8 cellular contexts compared by ENCODE assay signal in genomic region chr2:87193336-87193735, GRCh38.
DNase-seq lines count a peak whose midpoint lies in the region; ATAC-seq and TF ChIP-seq lines count a peak whose summit lies in the region.
"Not testable (repeated sequence)": the region's sequence is repeated elsewhere in the genome, so short reads cannot be mapped to it uniquely, and the experiment has no call there.

No MANE protein-coding gene starts in this region.

- not testable (repeated sequence) for H3K9me1 ChIP-seq in IMR-90 (ENCODE audit: insufficient read depth, low read length)

- H4K91ac ChIP-seq in IMR-90 (ENCODE audit: insufficient read depth, low read depth, low read length): not testable (repeated sequence)

- intact Hi-C loops in IMR-90 (cut with micrococcal nuclease); lower lobe of right lung (cut with DNase I); upper lobe of right lung (cut with DNase I): not testable (repeated sequence)

- H4K5ac ChIP-seq in IMR-90 (ENCODE audit: low read depth, low read length): not testable (repeated sequence)

- H4K8ac ChIP-seq in IMR-90 (ENCODE audit: low read depth in 2 of 2, low read length in 2 of 2): not testable (repeated sequence)

- H3K9me3 ChIP-seq in IMR-90 (ENCODE audit: control insufficient read depth, insufficient read depth, low read length); lower lobe of right lung; upper lobe of right lung: not testable (repeated sequence)

- ATAC-seq in GM18498 (IDR thresholded peaks at IDR 0.05; ENCODE audit: unreplicated experiment): peak; percentile 89
- peak; percentile 69 for ATAC-seq in GM21515 (IDR thresholded peaks at IDR 0.05; ENCODE audit: unreplicated experiment)
- ATAC-seq in HG02973 (IDR thresholded peaks at IDR 0.05; ENCODE audit: unreplicated experiment): peak; percentile 54
- 0 out of 2 replicates have a peak, but pooled peaks have one; percentile 42 for ATAC-seq in IMR-90 (ENCODE audit: low read depth)
- peak; percentile 32 to 77 (median 68) for ATAC-seq in T-cell (replicated peaks in 1 of 4)
- ATAC-seq in effector memory CD8-positive, alpha-beta T cell (replicated peaks): peak; percentile 73
- peak; percentile 65 to 75 for ATAC-seq in lower lobe of right lung
- ATAC-seq in upper lobe of right lung: peak; percentile 82

- H2BK15ac ChIP-seq in IMR-90 (ENCODE audit: low read depth, low read length): not testable (repeated sequence)

- H3K9ac ChIP-seq in IMR-90 (ENCODE audit: low read depth, low read length): not testable (repeated sequence)

- H3K79me1 ChIP-seq in IMR-90 (ENCODE audit: low read depth in 1 of 2, low read length in 2 of 2): not testable (repeated sequence)

- not testable (repeated sequence) for H3K36me3 ChIP-seq in IMR-90 (ENCODE audit: control insufficient read depth, insufficient read depth, low read length); lower lobe of right lung; upper lobe of right lung

- not testable (repeated sequence) for H2AK9ac ChIP-seq in IMR-90 (replicated peaks; ENCODE audit: low read depth, low read length, poor library complexity)

- H3K4me2 ChIP-seq in IMR-90 (ENCODE audit: low read depth, low read length): not testable (repeated sequence)

- H3K9me3 Mint-ChIP-seq in T-cell; effector memory CD8-positive, alpha-beta T cell: not testable (repeated sequence)

- not testable (repeated sequence) for H3K14ac ChIP-seq in IMR-90 (replicated peaks; ENCODE audit: low read depth, low read length)

- H2AK5ac ChIP-seq in IMR-90 (ENCODE audit: low read depth, low read length): not testable (repeated sequence)

- not testable (repeated sequence) for H2BK20ac ChIP-seq in IMR-90 (ENCODE audit: low read depth, low read length)

- not testable (repeated sequence) for H2BK120ac ChIP-seq in IMR-90 (ENCODE audit: low read depth, low read length)

- not testable (repeated sequence) for H3K56ac ChIP-seq in IMR-90 (ENCODE audit: extremely low read depth, insufficient read depth, low read length)

- BruUV-seq in IMR-90 (replicated peaks; lab: Mats Ljungman, UMichigan): not testable (repeated sequence)

- not testable (repeated sequence) for H3K36me3 Mint-ChIP-seq in T-cell; effector memory CD8-positive, alpha-beta T cell (ENCODE audit: insufficient read depth)

- not testable (repeated sequence) for H2AFZ ChIP-seq in IMR-90 (replicated peaks; ENCODE audit: low read length, poor library complexity)

- H3K4me1 Mint-ChIP-seq in T-cell; effector memory CD8-positive, alpha-beta T cell (ENCODE audit: low read depth in 2 of 2): not testable (repeated sequence)

- CTCF ChIA-PET in IMR-90 (lab: Yijun Ruan, JAX); T-cell (lab: Charles Lee): not testable (repeated sequence)

- not testable (repeated sequence) for H3K4me1 ChIP-seq in IMR-90 (ENCODE audit: control insufficient read depth, insufficient read depth, low read length); lower lobe of right lung; upper lobe of right lung

- POLR2A ChIA-PET in IMR-90 (lab: Charles Lee; ENCODE audit: unreplicated experiment); T-cell (lab: Charles Lee): not testable (repeated sequence)

- not testable (repeated sequence) for TF ChIP-seq RAD21 in IMR-90 (IDR thresholded peaks at IDR 0.05; ENCODE audit: low read length)

- H3K27me3 ChIP-seq in IMR-90 (ENCODE audit: control insufficient read depth, insufficient read depth, low read length); lower lobe of right lung (ENCODE audit: low read depth); upper lobe of right lung: not testable (repeated sequence)

- not testable (repeated sequence) for H4K20me1 ChIP-seq in IMR-90 (ENCODE audit: insufficient read depth, low read length)

- not testable (repeated sequence) for H3K18ac ChIP-seq in IMR-90 (ENCODE audit: low read depth, low read length)

- TF ChIP-seq CTCF in IMR-90 (conservative IDR thresholded peaks at IDR 0.05; ENCODE audit: low read depth, low read length); lower lobe of right lung (IDR thresholded peaks at IDR 0.05); upper lobe of right lung (IDR thresholded peaks at IDR 0.05): not testable (repeated sequence)

- H3K4ac ChIP-seq in IMR-90 (ENCODE audit: low read depth, low read length): not testable (repeated sequence)

- H3K4me3 Mint-ChIP-seq in T-cell; effector memory CD8-positive, alpha-beta T cell: not testable (repeated sequence)

- H3K27me3 Mint-ChIP-seq in T-cell; effector memory CD8-positive, alpha-beta T cell: not testable (repeated sequence)

- not testable (repeated sequence) for TF ChIP-seq POLR2A in IMR-90 (IDR thresholded peaks at IDR 0.05; ENCODE audit: low read depth, low read length)

- not testable (repeated sequence) for H3K27ac Mint-ChIP-seq in T-cell; effector memory CD8-positive, alpha-beta T cell

- WGBS in IMR-90 (ENCODE audit: extremely low coverage in 2 of 2, insufficient read length in 1 of 2), 2 experiments: no CpG with 5 or more reads among the region's 7 CpGs

- in situ Hi-C loops in IMR-90 (cut with MboI; ENCODE audit: low sequenced_read_pairs): not testable (repeated sequence)

- H2BK5ac ChIP-seq in IMR-90 (ENCODE audit: low read depth, low read length, poor library complexity, severe bottlenecking): not testable (repeated sequence)

- dilution Hi-C loops in IMR-90 (cut with HindIII; ENCODE audit: low sequenced_read_pairs, unreplicated experiment): not testable (repeated sequence)

- H3K27ac ChIP-seq in IMR-90 (ENCODE audit: insufficient read depth, low read length); lower lobe of right lung; upper lobe of right lung: not testable (repeated sequence)

- not testable (repeated sequence) for H3K4me3 ChIP-seq in IMR-90 (ENCODE audit: insufficient read depth, low read depth, low read length); lower lobe of right lung; upper lobe of right lung

- not testable (repeated sequence) for H3K23ac ChIP-seq in IMR-90 (ENCODE audit: low read depth, low read length)

- DNase-seq in IMR-90; T-cell; effector memory CD8-positive, alpha-beta T cell; lower lobe of right lung; upper lobe of right lung: not testable (repeated sequence)
